8 cellular contexts compared by ENCODE assay signal in the genomic region with DNA sequence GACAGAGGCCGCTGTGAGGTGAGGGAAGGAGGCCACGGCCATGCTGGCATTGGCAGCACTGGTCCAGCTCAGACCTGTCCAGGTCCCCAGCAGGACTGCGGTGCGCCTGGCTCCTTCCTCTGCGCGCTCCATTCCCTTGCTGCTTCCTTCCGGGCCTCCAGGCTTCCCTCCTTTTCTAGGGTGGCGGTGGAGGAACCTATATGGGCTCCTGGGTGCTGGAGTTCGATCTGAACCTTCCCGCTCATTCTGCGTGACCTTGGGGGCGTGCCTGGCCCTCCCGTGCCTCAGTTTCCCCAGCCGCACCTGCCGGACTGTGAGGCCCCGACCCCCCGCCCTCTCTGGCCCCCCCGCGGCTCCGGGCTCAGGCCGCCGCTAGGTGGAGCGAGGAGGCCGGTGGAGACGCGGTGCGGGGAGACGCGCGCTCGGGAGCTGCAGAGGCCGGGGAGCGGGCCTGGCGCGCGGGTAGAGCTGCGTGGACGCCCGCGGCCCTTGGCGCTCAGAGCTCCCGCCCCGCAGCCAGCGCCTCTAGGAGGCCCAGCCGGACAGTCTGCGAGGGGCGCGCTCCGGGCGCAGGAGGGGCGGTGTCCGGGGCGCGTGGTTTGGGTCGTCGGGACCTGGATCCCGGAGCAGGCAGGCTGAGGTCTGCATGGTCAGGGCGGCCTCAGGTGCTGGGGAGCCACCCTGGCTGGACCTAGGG. TPM values are rescaled to one million over a fixed set of nuclear protein-coding genes. Genes with fewer than 3 reads are reported as not detected.
A peak's percentile ranks its signal among the peaks of the same experiment; 100 is the strongest.
DNase-seq lines count a peak whose midpoint lies in the region; ATAC-seq and TF ChIP-seq lines count a peak whose summit lies in the region.

No MANE protein-coding gene starts in this region.

- peak; percentile 71 for ATAC-seq in activated CD8-positive, alpha-beta T cell treated with anti-CD3 and anti-CD28 coated beads for 36 hours
- no peak for ATAC-seq in HG02840 (IDR thresholded peaks at IDR 0.05; ENCODE audit: low FRiP score, unreplicated experiment)

- DNase-seq in DMS53 treated with DMSO at 0.1 percent for 48 hours (lab: John Stamatoyannopoulos, UW; ENCODE audit: unreplicated experiment) (peak; percentile 41), KG1 (lab: John Stamatoyannopoulos, UW) (peak; percentile 33), fibroblast of pulmonary artery (ENCODE audit: low read depth) (peak; percentile 48), NOMO-1 treated with DMSO at 0.1 percent for 48 hours (lab: John Stamatoyannopoulos, UW; ENCODE audit: unreplicated experiment) (no peak)
- peak; percentile 46 for DNase-seq in activated CD8-positive, alpha-beta T cell treated with anti-CD3 and anti-CD28 coated beads for 36 hours
- no peak for DNase-seq in NK-92 treated with Interleukin-12 subunit alpha and Interleukin-12 subunit beta, amount 100 ng/mL, for 24 hours (lab: John Stamatoyannopoulos, UW)

- POLR2A ChIA-PET in activated CD8-positive, alpha-beta T cell treated with anti-CD3 and anti-CD28 coated beads for 36 hours (lab: Charles Lee): interaction anchor here (1.0 kb wide), 1 partner anchor 12 kb away, joined by 3 read pairs; no protein-coding TSS in a partner anchor

- H3K9me3 Mint-ChIP-seq in activated CD8-positive, alpha-beta T cell treated with anti-CD3 and anti-CD28 coated beads for 36 hours: no peaks in the 10 kb centered on the region
- no peaks in the 10 kb centered on the region for H3K9me3 Mint-ChIP-seq in nephron

- peak; percentile 62 for TF ChIP-seq CTCF in activated CD8-positive, alpha-beta T cell treated with anti-CD3 and anti-CD28 coated beads for 36 hours (IDR thresholded peaks at IDR 0.05)
- peak; percentile 7 for TF ChIP-seq CTCF in fibroblast of pulmonary artery (IDR thresholded peaks at IDR 0.05; ENCODE audit: low read length, missing control alignments)
- TF ChIP-seq CTCF in nephron (IDR thresholded peaks at IDR 0.05; ENCODE audit: unreplicated experiment in 3 of 3): peak; percentile 67 to 72 (median 68)

- H3K27me3 Mint-ChIP-seq in activated CD8-positive, alpha-beta T cell treated with anti-CD3 and anti-CD28 coated beads for 36 hours: peaks cover 22% of the 10 kb centered on the region
- H3K27me3 Mint-ChIP-seq in nephron (ENCODE audit: low read depth): peaks cover 36% of the 10 kb centered on the region

- H3K4me3 Mint-ChIP-seq in activated CD8-positive, alpha-beta T cell treated with anti-CD3 and anti-CD28 coated beads for 36 hours: no peak overlapping the region
- no peak overlapping the region for H3K4me3 Mint-ChIP-seq in nephron

- intact Hi-C loops in activated CD8-positive, alpha-beta T cell treated with anti-CD3 and anti-CD28 coated beads for 36 hours (cut with micrococcal nuclease): no loop called here

- H3K4me3 ChIP-seq in fibroblast of pulmonary artery (replicated peaks; ENCODE audit: low read depth, low read length): no peak overlapping the region

- H3K36me3 Mint-ChIP-seq in activated CD8-positive, alpha-beta T cell treated with anti-CD3 and anti-CD28 coated beads for 36 hours (ENCODE audit: low read depth): no peaks in the 10 kb centered on the region
- H3K36me3 Mint-ChIP-seq in nephron (ENCODE audit: low read depth): no peaks in the 10 kb centered on the region

- H3K4me1 Mint-ChIP-seq in activated CD8-positive, alpha-beta T cell treated with anti-CD3 and anti-CD28 coated beads for 36 hours (ENCODE audit: low read depth): no peaks in the 10 kb centered on the region
- peaks cover 7% of the 10 kb centered on the region for H3K4me1 Mint-ChIP-seq in nephron

- H3K27ac Mint-ChIP-seq in activated CD8-positive, alpha-beta T cell treated with anti-CD3 and anti-CD28 coated beads for 36 hours: no peak overlapping the region
- H3K27ac Mint-ChIP-seq in nephron: no peak overlapping the region

- CTCF ChIA-PET in activated CD8-positive, alpha-beta T cell treated with anti-CD3 and anti-CD28 coated beads for 36 hours (lab: Charles Lee): interaction anchor here (0.6 to 1.4 kb wide), 5 partner anchors 14 to 70 kb away, joined by 3 to 4 read pairs (median 3); a partner anchor contains a TSS

RNA-seq across cellular contexts. Expression of a gene that starts 29.9 kb away (rescaled TPM):
- total RNA-seq in activated CD8-positive, alpha-beta T cell treated with anti-CD3 and anti-CD28 coated beads for 36 hours: not detected

RNA-seq across cellular contexts. Expression of a gene that starts 40.3 kb away (rescaled TPM):
- 10 to 100 TPM; 77.0 to 88.0 TPM for total RNA-seq in activated CD8-positive, alpha-beta T cell treated with anti-CD3 and anti-CD28 coated beads for 36 hours

RNA-seq across cellular contexts. Expression of a gene that starts 46.5 kb away (rescaled TPM):
- total RNA-seq in activated CD8-positive, alpha-beta T cell treated with anti-CD3 and anti-CD28 coated beads for 36 hours: 100 to 1,000 TPM; 161 to 180 TPM

Comparison
In these comparisons a context has a peak if more than half of its experiments do, and no peak if none do; other contexts are left out.
1. DNase-seq: peak in DMS53 treated with DMSO at 0.1 percent for 48 hours (single experiment), KG1 (single experiment), activated CD8-positive, alpha-beta T cell treated with anti-CD3 and anti-CD28 coated beads for 36 hours (single experiment) and fibroblast of pulmonary artery (single experiment); none in NK-92 treated with Interleukin-12 subunit alpha and Interleukin-12 subunit beta, amount 100 ng/mL, for 24 hours (single experiment) and NOMO-1 treated with DMSO at 0.1 percent for 48 hours (single experiment).
2. CTCF ChIP-seq: peak in every context shown above with its lines; median percentile 68 in nephron; 62 in activated CD8-positive, alpha-beta T cell treated with anti-CD3 and anti-CD28 coated beads for 36 hours; 7 in fibroblast of pulmonary artery.